ENCODE assay signal across 7 cellular contexts in genomic region chr1:43979261-43979527, GRCh38. TPM values are rescaled to one million over a fixed set of nuclear protein-coding genes. Genes with fewer than 3 reads are reported as not detected.
DNase-seq lines count a peak whose midpoint lies in the region; ATAC-seq and TF ChIP-seq lines count a peak whose summit lies in the region.
"Had no signal": no experiment of that assay in that cellular context is flagged by ENCODE, and none has a peak within 500 bp of the region (broad histone marks: within the 10 kb centered on the region; RNA-seq: fewer than 3 reads in every experiment).

No MANE protein-coding gene starts in this region.

- no peaks in the 10 kb centered on the region for H3K9me3 ChIP-seq in Peyer's patch

- intact Hi-C loops in sciatic nerve (cut with DNase I) = no loop called here

- H3K27ac ChIP-seq in 22Rv1 (peak overlapping the region; percentile 94), Peyer's patch (peak overlapping the region in 3 of 4 donors; percentile 41 to 66 (median 62))

- H3K4me1 ChIP-seq in Peyer's patch = peaks cover 10 to 55% (median 14%) of the 10 kb centered on the region in 4 donors

- TF ChIP-seq POLR2A in Peyer's patch (IDR thresholded peaks at IDR 0.05) = no peak

- TF ChIP-seq CTCF in 22Rv1 (IDR thresholded peaks at IDR 0.05) (no peak), Peyer's patch (IDR thresholded peaks at IDR 0.05) (no peak), kidney epithelial cell (IDR thresholded peaks at IDR 0.05; ENCODE audit: insufficient read depth, low read length, poor library complexity, severe bottlenecking) (no peak)

- H3K4me3 ChIP-seq in Peyer's patch = peak overlapping the region; percentile 44 to 83 (median 70)
- H3K4me3 ChIP-seq in kidney epithelial cell (ENCODE audit: low read depth, low read length) = peak overlapping the region; percentile 57

- peaks cover 0 to 25% (median 0%) of the 10 kb centered on the region in 3 donors for H3K36me3 ChIP-seq in Peyer's patch
- peaks cover 4% of the 10 kb centered on the region for H3K36me3 ChIP-seq in kidney epithelial cell (ENCODE audit: control insufficient read depth, insufficient read depth, low read length)

- ATAC-seq in sciatic nerve = no peak

- H3K27me3 ChIP-seq in Peyer's patch (no peaks in the 10 kb centered on the region), kidney epithelial cell (ENCODE audit: control insufficient read depth, insufficient read depth, low read length) (no peaks in the 10 kb centered on the region)

- no peak for DNase-seq in Peyer's patch
- no peak for DNase-seq in kidney epithelial cell (ENCODE audit: low read depth)
- DNase-seq in sciatic nerve (ENCODE audit: low spot score) = no peak
- no peak for DNase-seq in NCI-H2196 (lab: John Stamatoyannopoulos, UW; ENCODE audit: unreplicated experiment)
- DNase-seq in NCI-H774 (lab: John Stamatoyannopoulos, UW) = no peak
- DNase-seq: effector CD4-positive, alpha-beta T cell had no signal

RNA-seq across cellular contexts. Expression of gene B4GALT2, which starts 0.2 kb away (rescaled TPM):
- total RNA-seq in Peyer's patch = 10 to 100 TPM in 3 of 4 donors, 1 to 10 TPM in 1; 8.2 to 28.9 (median 22.2) TPM
- 62.6 and 86.8 TPM in 2 replicates for total RNA-seq in kidney epithelial cell
- 26.5 TPM for total RNA-seq in sciatic nerve

RNA-seq across cellular contexts. Expression of gene ATP6V0B, which starts 4.4 kb away (rescaled TPM):
- total RNA-seq in Peyer's patch (100 to 1,000 TPM in 2 of 4 donors, 10 to 100 TPM in 2; 87.5 to 218 (median 122) TPM), kidney epithelial cell (298 and 308 TPM in 2 replicates), sciatic nerve (79.4 TPM)

RNA-seq across cellular contexts. Expression of gene DPH2, which starts 9.4 kb away (rescaled TPM):
- total RNA-seq in Peyer's patch (100 to 1,000 TPM in 1 of 4 donors, 10 to 100 TPM in 3; 16.6 to 106 (median 38.6) TPM), kidney epithelial cell (45.8 and 52.2 TPM in 2 replicates), sciatic nerve (12.0 TPM)

RNA-seq across cellular contexts. Expression of gene CCDC24, which starts 12.2 kb away (rescaled TPM):
- total RNA-seq in Peyer's patch (10 to 100 TPM; 12.4 to 18.2 (median 15.7) TPM), kidney epithelial cell (4.4 and 9.6 TPM in 2 replicates), sciatic nerve (5.4 TPM)

RNA-seq across cellular contexts. Expression of gene IPO13, which starts 32.4 kb away (rescaled TPM):
- total RNA-seq in Peyer's patch = 10 to 100 TPM in 3 of 4 donors, 1 to 10 TPM in 1; 9.1 to 36.5 (median 32.0) TPM
- 29.2 and 32.8 TPM in 2 replicates for total RNA-seq in kidney epithelial cell
- 29.0 TPM for total RNA-seq in sciatic nerve
